Comparison of ENCODE assay signal across 24 cellular contexts in the genomic region with DNA sequence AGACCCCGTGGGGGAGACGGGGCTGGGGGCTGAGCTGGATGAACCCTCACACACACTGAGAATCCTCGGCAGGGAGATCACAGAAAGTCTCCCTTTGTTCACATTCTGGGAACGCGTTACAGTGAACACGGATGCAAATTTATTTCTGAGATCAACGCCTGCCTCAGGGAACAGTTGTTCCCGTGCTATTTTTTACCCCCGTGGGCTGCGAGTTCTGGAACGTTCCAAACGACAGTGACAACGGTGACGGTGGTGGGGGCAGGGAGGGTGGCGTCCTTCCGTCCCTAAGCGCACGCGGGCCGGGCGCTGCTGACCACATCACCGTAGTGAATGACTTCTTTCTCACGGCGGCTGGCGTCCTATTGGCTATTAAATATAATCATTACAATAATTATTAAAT. TPM values are rescaled to one million over a fixed set of nuclear protein-coding genes. Genes with fewer than 3 reads are reported as not detected.
"Had no signal": no experiment of that assay in that cellular context is flagged by ENCODE, and none has a peak within 500 bp of the region (broad histone marks: within the 10 kb centered on the region; RNA-seq: fewer than 3 reads in every experiment).

No MANE protein-coding gene starts in this region.

- H3K36me3 Mint-ChIP-seq: naive thymus-derived CD4-positive, alpha-beta T cell had no signal

- H3K4me1 ChIP-seq: ascending aorta, left lung had no signal

- H3K9me3 Mint-ChIP-seq: activated CD4-positive, alpha-beta T cell treated with anti-CD3 and anti-CD28 coated beads, Interleukin-2, amount 10 ng/mL, durations not matched to agents 24 days and 14 days; activated naive CD4-positive, alpha-beta T cell treated with anti-CD3 and anti-CD28 coated beads for 36 hours; activated T-cell treated with anti-CD3 and anti-CD28 coated beads, Interleukin-2, amount 50 U/mL, for 4 hours; dendritic cell treated with granulocyte-macrophage colony-stimulating factor and Interleukin-4, amounts not matched to agents 40 ng/mL and 50 ng/mL, for 4 days; effector memory CD8-positive, alpha-beta T cell; naive thymus-derived CD4-positive, alpha-beta T cell had no signal

- H3K36me3 ChIP-seq: ascending aorta, left lung, suprapubic skin, vagina had no signal

- DNase-seq: activated CD4-positive, alpha-beta T cell treated with anti-CD3 and anti-CD28 coated beads, Interleukin-2, amount 10 ng/mL, durations not matched to agents 24 days and 14 days; activated CD4-positive, CD25-positive, alpha-beta regulatory T cell; activated CD8-positive, alpha-beta T cell treated with anti-CD3 and anti-CD28 coated beads, Interleukin-2, amount 10 ng/mL, durations not matched to agents 7 days and 5 days; activated naive CD4-positive, alpha-beta T cell treated with anti-CD3 and anti-CD28 coated beads for 36 hours; activated T-cell treated with anti-CD3 and anti-CD28 coated beads, Interleukin-2, amount 50 U/mL, for 4 hours; effector memory CD8-positive, alpha-beta T cell; foreskin fibroblast; glutamatergic neuron; kidney; left lung; naive thymus-derived CD4-positive, alpha-beta T cell; stimulated activated CD4-positive, alpha-beta T cell treated with anti-CD3 and anti-CD28 coated beads, Interleukin-2, amount 100 ng/mL, for 24 hours; T-helper 1 cell; T-helper 9 cell; trophoblast cell had no signal

- H3K9me3 ChIP-seq: ascending aorta, left lung, suprapubic skin, vagina had no signal

- H3K27ac Mint-ChIP-seq: activated CD4-positive, alpha-beta T cell treated with anti-CD3 and anti-CD28 coated beads, Interleukin-2, amount 10 ng/mL, durations not matched to agents 24 days and 14 days; activated CD8-positive, alpha-beta T cell treated with anti-CD3 and anti-CD28 coated beads, Interleukin-2, amount 10 ng/mL, durations not matched to agents 7 days and 5 days; activated naive CD4-positive, alpha-beta T cell treated with anti-CD3 and anti-CD28 coated beads for 36 hours; dendritic cell treated with granulocyte-macrophage colony-stimulating factor and Interleukin-4, amounts not matched to agents 40 ng/mL and 50 ng/mL, for 4 days; effector memory CD8-positive, alpha-beta T cell had no signal

- H3K27ac ChIP-seq: ascending aorta, left lung, suprapubic skin, vagina had no signal

- H3K27me3 ChIP-seq: ascending aorta, vagina had no signal

- H3K4me3 Mint-ChIP-seq: activated CD4-positive, alpha-beta T cell treated with anti-CD3 and anti-CD28 coated beads, Interleukin-2, amount 10 ng/mL, durations not matched to agents 24 days and 14 days; activated CD8-positive, alpha-beta T cell treated with anti-CD3 and anti-CD28 coated beads, Interleukin-2, amount 10 ng/mL, durations not matched to agents 7 days and 5 days; activated naive CD4-positive, alpha-beta T cell treated with anti-CD3 and anti-CD28 coated beads for 36 hours; activated T-cell treated with anti-CD3 and anti-CD28 coated beads, Interleukin-2, amount 50 U/mL, for 4 hours; dendritic cell treated with granulocyte-macrophage colony-stimulating factor and Interleukin-4, amounts not matched to agents 40 ng/mL and 50 ng/mL, for 4 days; effector memory CD8-positive, alpha-beta T cell; naive thymus-derived CD4-positive, alpha-beta T cell had no signal

- ATAC-seq: activated CD8-positive, alpha-beta T cell treated with anti-CD3 and anti-CD28 coated beads, Interleukin-2, amount 10 ng/mL, durations not matched to agents 7 days and 5 days; effector memory CD8-positive, alpha-beta T cell; left lung; naive thymus-derived CD4-positive, alpha-beta T cell; stimulated activated naive CD8-positive, alpha-beta T cell treated with anti-CD3 and anti-CD28 coated beads, Interleukin-15, Interleukin-2, amounts not matched to agents 100 U/mL and 50 U/mL, for 24 hours had no signal

- H3K4me1 Mint-ChIP-seq: activated CD4-positive, alpha-beta T cell treated with anti-CD3 and anti-CD28 coated beads, Interleukin-2, amount 10 ng/mL, durations not matched to agents 24 days and 14 days had no signal

- H3K4me3 ChIP-seq: ascending aorta, left lung, suprapubic skin, vagina had no signal

RNA-seq across cellular contexts. Expression of a gene that starts 45.1 kb away (rescaled TPM):
- total RNA-seq: activated CD4-positive, alpha-beta T cell treated with anti-CD3 and anti-CD28 coated beads, Interleukin-2, amount 10 ng/mL, durations not matched to agents 24 days and 14 days; activated CD8-positive, alpha-beta T cell treated with anti-CD3 and anti-CD28 coated beads, Interleukin-2, amount 10 ng/mL, durations not matched to agents 7 days and 5 days; activated naive CD4-positive, alpha-beta T cell treated with anti-CD3 and anti-CD28 coated beads for 36 hours; activated T-cell treated with anti-CD3 and anti-CD28 coated beads, Interleukin-2, amount 50 U/mL, for 4 hours; ascending aorta; bronchial epithelial cell; cerebellum; left lung; mononuclear cell; naive thymus-derived CD4-positive, alpha-beta T cell; posterior vena cava had no signal
- polyA plus RNA-seq: naive thymus-derived CD4-positive, alpha-beta T cell had no signal

RNA-seq across cellular contexts. Expression of a gene that starts 45.8 kb away (rescaled TPM):
- total RNA-seq: activated CD8-positive, alpha-beta T cell treated with anti-CD3 and anti-CD28 coated beads, Interleukin-2, amount 10 ng/mL, durations not matched to agents 7 days and 5 days had no signal
